In the genomic region with DNA sequence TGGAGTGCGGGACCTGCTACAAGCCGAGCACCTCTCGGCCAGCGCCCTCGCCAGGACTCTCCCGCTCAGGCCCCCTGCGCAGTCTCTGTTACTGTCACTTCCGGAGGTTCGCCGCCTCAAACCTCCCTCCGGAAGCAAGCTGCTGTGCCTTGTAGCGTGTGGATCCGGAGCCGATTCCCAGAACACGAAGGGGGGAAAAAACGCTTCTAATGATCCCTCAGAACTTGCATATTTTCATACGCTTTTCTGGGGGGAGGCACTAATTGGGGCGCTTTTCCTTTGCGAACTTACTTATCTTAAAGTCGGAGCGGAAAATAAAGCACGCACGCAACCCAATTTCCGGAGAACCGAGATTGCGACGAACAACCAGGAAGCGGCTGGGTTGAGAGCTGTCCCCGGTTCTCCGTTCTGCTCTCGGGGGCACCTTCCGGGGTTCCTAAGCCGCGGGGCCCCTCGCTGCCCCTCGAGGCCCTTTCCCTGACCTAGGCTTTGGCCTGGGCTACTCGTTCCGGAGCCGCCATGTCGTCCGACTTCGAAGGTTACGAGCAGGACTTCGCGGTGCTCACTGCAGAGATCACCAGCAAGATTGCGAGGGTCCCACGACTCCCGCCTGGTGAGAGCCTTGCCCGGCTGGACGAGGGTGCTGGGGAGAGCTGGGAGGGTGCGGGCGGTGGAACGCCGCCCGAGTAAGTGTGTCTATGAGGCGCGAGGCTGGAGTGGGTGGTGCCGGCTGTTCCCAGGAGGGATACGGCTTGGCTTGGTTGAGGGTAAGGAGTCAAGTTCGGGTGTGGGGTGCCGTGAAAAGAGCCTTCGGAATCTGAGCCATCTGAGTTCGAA, we compare ENCODE assay signal across 8 cellular contexts. TPM values are rescaled to one million over a fixed set of nuclear protein-coding genes. Genes with fewer than 3 reads are reported as not detected.
DNase-seq lines count a peak whose midpoint lies in the region; ATAC-seq and TF ChIP-seq lines count a peak whose summit lies in the region.

A gene (plus strand): TSS at position 361 of the 837 bp plus-strand sequence. CDS start 159 bp downstream, at position 520.
A gene with protein sequence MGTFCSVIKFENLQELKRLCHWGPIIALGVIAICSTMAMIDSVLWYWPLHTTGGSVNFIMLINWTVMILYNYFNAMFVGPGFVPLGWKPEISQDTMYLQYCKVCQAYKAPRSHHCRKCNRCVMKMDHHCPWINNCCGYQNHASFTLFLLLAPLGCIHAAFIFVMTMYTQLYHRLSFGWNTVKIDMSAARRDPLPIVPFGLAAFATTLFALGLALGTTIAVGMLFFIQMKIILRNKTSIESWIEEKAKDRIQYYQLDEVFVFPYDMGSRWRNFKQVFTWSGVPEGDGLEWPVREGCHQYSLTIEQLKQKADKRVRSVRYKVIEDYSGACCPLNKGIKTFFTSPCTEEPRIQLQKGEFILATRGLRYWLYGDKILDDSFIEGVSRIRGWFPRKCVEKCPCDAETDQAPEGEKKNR (minus strand): TSS at position 60 of the 837 bp plus-strand sequence. CDS start 1,478 bp downstream, outside the sequence.

- TF ChIP-seq CTCF in KMS-11 (conservative IDR thresholded peaks at IDR 0.05; ENCODE audit: low read depth, low read length) (no peak), RWPE1 (conservative IDR thresholded peaks at IDR 0.05; ENCODE audit: low read depth) (no peak), neural cell (IDR thresholded peaks at IDR 0.05; ENCODE audit: poor library complexity, severe bottlenecking) (peak; percentile 50)

- H3K9me3 ChIP-seq in neural cell (ENCODE audit: low read length) (no peaks in the 10 kb centered on the region), stomach smooth muscle (ENCODE audit: control insufficient read depth in 2 of 2, low read length in 2 of 2) (no peaks in the 10 kb centered on the region)

- peak; percentile 90 for ATAC-seq in GM21737 (IDR thresholded peaks at IDR 0.05; ENCODE audit: unreplicated experiment)

- H3K27ac ChIP-seq in KMS-11 (peak within 1 kb of the TSS; percentile 79), RWPE1 (peak within 1 kb of the TSS; percentile 91), neural cell (ENCODE audit: low read length) (peak within 1 kb of the TSS; percentile 90), stomach smooth muscle (ENCODE audit: low read length) (peak within 1 kb of the TSS; percentile 83)

- peak; percentile 12 for TF ChIP-seq RAD21 in neural cell (conservative IDR thresholded peaks at IDR 0.05)

- H3K4me2 ChIP-seq in KMS-11 (peak within 1 kb of the TSS; percentile 93), neural cell (ENCODE audit: low read length) (peak within 1 kb of the TSS; percentile 88)

- H3K36me3 ChIP-seq in KMS-11 (ENCODE audit: insufficient read depth) = peaks cover 6% of the 10 kb centered on the region; the same call in 1 of the 2 replicates
- H3K36me3 ChIP-seq in neural cell (ENCODE audit: insufficient read depth, low read length) = no peaks in the 10 kb centered on the region
- H3K36me3 ChIP-seq in stomach smooth muscle (ENCODE audit: control insufficient read depth in 2 of 2, insufficient read depth in 2 of 2, low read length in 2 of 2) = peaks cover 8 to 18% of the 10 kb centered on the region in 2 donors

- H3K4me3 ChIP-seq in KMS-11 (IDR thresholded peaks at IDR 0.05; ENCODE audit: insufficient read depth, low read depth, low read length) = no peak within 1 kb of the TSS
- H3K4me3 ChIP-seq in neural cell (ENCODE audit: low read length) = peak within 1 kb of the TSS; percentile 87
- H3K4me3 ChIP-seq in stomach smooth muscle (ENCODE audit: low read length in 2 of 2) = peak within 1 kb of the TSS; percentile 88 to 98

- H2AFZ ChIP-seq in KMS-11 (ENCODE audit: low read depth) = peak within 1 kb of the TSS; percentile 86
- H2AFZ ChIP-seq in neural cell (ENCODE audit: low read depth, low read length) = peak within 1 kb of the TSS; percentile 91

- CTCF ChIA-PET in RWPE1 (lab: Yijun Ruan, JAX) = interaction anchor here (0.6 to 2.1 kb wide), 8 partner anchors 12 to 483 kb away, joined by 3 to 7 read pairs (median 4); no protein-coding TSS in a partner anchor

- no peaks in the 10 kb centered on the region for H4K20me1 ChIP-seq in KMS-11 (ENCODE audit: insufficient read depth)
- no peaks in the 10 kb centered on the region for H4K20me1 ChIP-seq in neural cell (ENCODE audit: insufficient read depth)

- no peaks in the 10 kb centered on the region for H3F3A ChIP-seq in neural cell (ENCODE audit: insufficient read depth, low read length, poor library complexity, severe bottlenecking)

- H3K9ac ChIP-seq in KMS-11 = peak within 1 kb of the TSS; percentile 87
- peak within 1 kb of the TSS; percentile 82 for H3K9ac ChIP-seq in neural cell (ENCODE audit: low read length)
- H3K9ac ChIP-seq in stomach smooth muscle (ENCODE audit: low read length in 2 of 2) = peak within 1 kb of the TSS; percentile 91 to 97

- H3K79me2 ChIP-seq in KMS-11 (ENCODE audit: insufficient read depth, low read depth) (peaks cover 57% of the 10 kb centered on the region), neural cell (replicated peaks; ENCODE audit: insufficient read depth, low read length) (peaks cover 40% of the 10 kb centered on the region)

- peaks cover 18% of the 10 kb centered on the region for H3K4me1 ChIP-seq in KMS-11 (ENCODE audit: low read depth, poor library complexity, severe bottlenecking)
- H3K4me1 ChIP-seq in stomach smooth muscle (ENCODE audit: control insufficient read depth, insufficient read depth, low read length) = peaks cover 9% of the 10 kb centered on the region

- TF ChIP-seq EP300 in neural cell (conservative IDR thresholded peaks at IDR 0.05; ENCODE audit: poor library complexity, severe bottlenecking) = peak; percentile 53

- DNase-seq in EH (ENCODE audit: low read depth) (peak; percentile 83), RWPE1 (ENCODE audit: low spot score) (peak; percentile 84), fibroblast of the conjunctiva (ENCODE audit: low read depth) (peak; percentile 65)
- DNase-seq in activated effector memory CD4-positive, alpha-beta T cell treated with Interleukin-2 at 50 U/mL for 16 hours = peak; percentile 76

- no peaks in the 10 kb centered on the region for H3K27me3 ChIP-seq in KMS-11 (ENCODE audit: insufficient read depth, low read depth)
- no peaks in the 10 kb centered on the region for H3K27me3 ChIP-seq in neural cell (ENCODE audit: insufficient read depth, low read depth, low read length)
- no peaks in the 10 kb centered on the region for H3K27me3 ChIP-seq in stomach smooth muscle (ENCODE audit: control insufficient read depth in 1 of 2, insufficient read depth in 2 of 2, low read length in 2 of 2)

- POLR2A ChIA-PET in RWPE1 (lab: Yijun Ruan, JAX; ENCODE audit: low non-redundant PET) = no interaction called here

- H3K9me2 ChIP-seq in neural cell (ENCODE audit: insufficient read depth, low read length) = no peaks in the 10 kb centered on the region

TF ChIP-seq in neural cell, 6 proteins besides CTCF, POLR2A, EP300 and RAD21:
- peak; percentile 80 for TF ChIP-seq MXI1 (conservative IDR thresholded peaks at IDR 0.05; ENCODE audit: poor library complexity, severe bottlenecking)
- peak; percentile 91 for TF ChIP-seq POLR2AphosphoS5 (IDR thresholded peaks at IDR 0.05)
- TF ChIP-seq TAF1 (IDR thresholded peaks at IDR 0.05; ENCODE audit: low read depth) = peak; percentile 78
- TF ChIP-seq, protein P1, sequence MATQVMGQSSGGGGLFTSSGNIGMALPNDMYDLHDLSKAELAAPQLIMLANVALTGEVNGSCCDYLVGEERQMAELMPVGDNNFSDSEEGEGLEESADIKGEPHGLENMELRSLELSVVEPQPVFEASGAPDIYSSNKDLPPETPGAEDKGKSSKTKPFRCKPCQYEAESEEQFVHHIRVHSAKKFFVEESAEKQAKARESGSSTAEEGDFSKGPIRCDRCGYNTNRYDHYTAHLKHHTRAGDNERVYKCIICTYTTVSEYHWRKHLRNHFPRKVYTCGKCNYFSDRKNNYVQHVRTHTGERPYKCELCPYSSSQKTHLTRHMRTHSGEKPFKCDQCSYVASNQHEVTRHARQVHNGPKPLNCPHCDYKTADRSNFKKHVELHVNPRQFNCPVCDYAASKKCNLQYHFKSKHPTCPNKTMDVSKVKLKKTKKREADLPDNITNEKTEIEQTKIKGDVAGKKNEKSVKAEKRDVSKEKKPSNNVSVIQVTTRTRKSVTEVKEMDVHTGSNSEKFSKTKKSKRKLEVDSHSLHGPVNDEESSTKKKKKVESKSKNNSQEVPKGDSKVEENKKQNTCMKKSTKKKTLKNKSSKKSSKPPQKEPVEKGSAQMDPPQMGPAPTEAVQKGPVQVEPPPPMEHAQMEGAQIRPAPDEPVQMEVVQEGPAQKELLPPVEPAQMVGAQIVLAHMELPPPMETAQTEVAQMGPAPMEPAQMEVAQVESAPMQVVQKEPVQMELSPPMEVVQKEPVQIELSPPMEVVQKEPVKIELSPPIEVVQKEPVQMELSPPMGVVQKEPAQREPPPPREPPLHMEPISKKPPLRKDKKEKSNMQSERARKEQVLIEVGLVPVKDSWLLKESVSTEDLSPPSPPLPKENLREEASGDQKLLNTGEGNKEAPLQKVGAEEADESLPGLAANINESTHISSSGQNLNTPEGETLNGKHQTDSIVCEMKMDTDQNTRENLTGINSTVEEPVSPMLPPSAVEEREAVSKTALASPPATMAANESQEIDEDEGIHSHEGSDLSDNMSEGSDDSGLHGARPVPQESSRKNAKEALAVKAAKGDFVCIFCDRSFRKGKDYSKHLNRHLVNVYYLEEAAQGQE (IDR thresholded peaks at IDR 0.05; ENCODE audit: borderline replicate concordance) = peak; percentile 30
- TF ChIP-seq SMC3 (conservative IDR thresholded peaks at IDR 0.05; ENCODE audit: poor library complexity) = peak; percentile 39
- TF ChIP-seq EZH2 (IDR thresholded peaks at IDR 0.05; ENCODE audit: borderline replicate concordance, insufficient read depth, low read length, poor library complexity, severe bottlenecking) = no peak
TF ChIP-seq in neural cell: peak in this region for 5.

RNA-seq across cellular contexts. Expression of the first gene that starts in this region (rescaled TPM):
- 25.9 and 28.7 TPM in 2 replicates for polyA plus RNA-seq in neural cell
- 93.7 and 114 TPM in 2 replicates for polyA minus RNA-seq in neural cell

RNA-seq across cellular contexts. Expression of the second gene that starts in this region (rescaled TPM):
- 44.0 and 50.5 TPM in 2 replicates for polyA plus RNA-seq in neural cell
- 28.5 and 31.7 TPM in 2 replicates for polyA minus RNA-seq in neural cell
